ENCODE assay signal across 11 cellular contexts in genomic region chr6:3753228-3753795, GRCh38. TPM values are rescaled to one million over a fixed set of nuclear protein-coding genes. Genes with fewer than 3 reads are reported as not detected.
DNase-seq lines count a peak whose midpoint lies in the region; ATAC-seq and TF ChIP-seq lines count a peak whose summit lies in the region.
"Had no signal": no experiment of that assay in that cellular context is flagged by ENCODE, and none has a peak within 500 bp of the region (broad histone marks: within the 10 kb centered on the region; RNA-seq: fewer than 3 reads in every experiment).

No MANE protein-coding gene starts in this region.

- no peak for TF ChIP-seq POLR2A in HCT116 (IDR thresholded peaks at IDR 0.05; ENCODE audit: borderline replicate concordance, extremely low read depth, insufficient read depth, insufficient read length)
- no peak for TF ChIP-seq POLR2A in gastrocnemius medialis (IDR thresholded peaks at IDR 0.05)

- H3K9me3 ChIP-seq in HCT116 (ENCODE audit: control insufficient read depth in 1 of 2, insufficient read depth in 1 of 2, low read depth in 1 of 2, low read length in 2 of 2) (no peaks in the 10 kb centered on the region), gastrocnemius medialis (no peaks in the 10 kb centered on the region)

- H3K27ac ChIP-seq in HCT116 (ENCODE audit: low read depth, low read length) (no peak overlapping the region), gastrocnemius medialis (peak overlapping the region; percentile 89 to 96 (median 90))

- intact Hi-C loops in HCT116 (cut with micrococcal nuclease), result no loop called here
- intact Hi-C loops in gastrocnemius medialis (cut with DNase I; ENCODE audit: low total_unique reads), result loop anchor here (5.0 kb wide), 1 partner anchor 49 kb away; no protein-coding TSS in a partner anchor

- no peaks in the 10 kb centered on the region for H3K9me2 ChIP-seq in HCT116 (ENCODE audit: insufficient read depth)

- H2AFZ ChIP-seq in HCT116 (ENCODE audit: low read depth, low read length, poor library complexity, severe bottlenecking), result no peak overlapping the region

- H3K36me3 Mint-ChIP-seq in T-cell (no peaks in the 10 kb centered on the region), glutamatergic neuron (ENCODE audit: unreplicated experiment) (no peaks in the 10 kb centered on the region)

- H3K36me3 ChIP-seq in HCT116 (ENCODE audit: control insufficient read depth in 1 of 2, insufficient read depth in 2 of 2, low read length in 2 of 2) (no peaks in the 10 kb centered on the region), gastrocnemius medialis (no peaks in the 10 kb centered on the region)

- no peaks in the 10 kb centered on the region for H4K20me1 ChIP-seq in HCT116 (ENCODE audit: insufficient read depth)

- DNase-seq in HCT116 (ENCODE audit: low read depth, low spot score), result no peak
- DNase-seq in T-cell, result no peak
- DNase-seq in glutamatergic neuron, result no peak
- no peak for DNase-seq in gastrocnemius medialis
- DNase-seq in NCI-H2196 treated with DMSO at 0.1 percent for 48 hours (lab: John Stamatoyannopoulos, UW; ENCODE audit: unreplicated experiment), result no peak
- DNase-seq: amygdala, DND-41, left cardiac atrium had no signal

- RAD21 ChIA-PET in HCT116 (lab: Charles Lee; ENCODE audit: low non-redundant PET in 1 of 2, low total read pairs in 2 of 2, uncharacterized antibody in 2 of 2, unreplicated experiment in 2 of 2), result no interaction called here

- H3K4me3 Mint-ChIP-seq in T-cell (peak overlapping the region; percentile 60 to 72 (median 67)), glutamatergic neuron (ENCODE audit: unreplicated experiment) (peak overlapping the region; percentile 78)

- CTCF ChIA-PET in HCT116 (lab: Charles Lee) (no interaction called here), T-cell (lab: Charles Lee) (interaction anchor here in 1 of 2 donors (0.5 kb wide), 1 partner anchor 489 kb away, joined by 4 read pairs; no protein-coding TSS in a partner anchor)

- ATAC-seq in HCT116 (no peak), T-cell (replicated peaks in 1 of 4) (no peak), gastrocnemius medialis (no peak), GM21723 (IDR thresholded peaks at IDR 0.05; ENCODE audit: unreplicated experiment) (no peak), HG03175 (IDR thresholded peaks at IDR 0.05; ENCODE audit: unreplicated experiment) (no peak)
- ATAC-seq: activated CD4-positive, CD25-positive, alpha-beta regulatory T cell treated with anti-CD3 and anti-CD28 coated beads, Interleukin-2, amount 50 U/mL, for 24 hours; left cardiac atrium had no signal

- TF ChIP-seq CTCF in HCT116 (IDR thresholded peaks at IDR 0.05 in 2 of 3, conservative IDR thresholded peaks at IDR 0.05 in 1 of 3; ENCODE audit: borderline replicate concordance in 1 of 3, insufficient read depth in 1 of 3, low read depth in 2 of 3, low read length in 2 of 3) (no peak), glutamatergic neuron (IDR thresholded peaks at IDR 0.05; ENCODE audit: partially characterized antibody, unreplicated experiment) (no peak), gastrocnemius medialis (IDR thresholded peaks at IDR 0.05 in 4 of 5, conservative IDR thresholded peaks at IDR 0.05 in 1 of 5) (no peak)

- H3K4me3 ChIP-seq in HCT116 (replicated peaks in 1 of 2; ENCODE audit: low read depth in 1 of 2, low read length in 2 of 2) (no peak overlapping the region), gastrocnemius medialis (no peak overlapping the region)

- H3K27ac Mint-ChIP-seq in T-cell (no peak overlapping the region), glutamatergic neuron (ENCODE audit: unreplicated experiment) (peak overlapping the region; percentile 28)

- TF ChIP-seq RAD21 in HCT116 (IDR thresholded peaks at IDR 0.05; ENCODE audit: low read depth), result no peak

- H3K9me3 Mint-ChIP-seq in T-cell, result no peaks in the 10 kb centered on the region
- H3K9me3 Mint-ChIP-seq in glutamatergic neuron (ENCODE audit: unreplicated experiment), result peaks cover 4% of the 10 kb centered on the region

- POLR2A ChIA-PET in HCT116 (lab: Charles Lee), result no interaction called here
- POLR2A ChIA-PET in T-cell (lab: Charles Lee), result interaction anchor here in 1 of 2 donors (0.6 kb wide), 1 partner anchor 182 kb away, joined by 5 read pairs; no protein-coding TSS in a partner anchor

- H3K4me2 ChIP-seq in HCT116 (ENCODE audit: low read length), result no peak overlapping the region

- TSS peak; percentile 52 for BruUV-seq in HCT116 (replicated peaks; lab: Mats Ljungman, UMichigan)

- no peak overlapping the region for H3K9ac ChIP-seq in HCT116 (ENCODE audit: low read length)

- H3K4me1 ChIP-seq in HCT116 (ENCODE audit: control insufficient read depth in 1 of 2, insufficient read depth in 2 of 2, low read length in 2 of 2) (peaks cover 12 to 43% of the 10 kb centered on the region in 2 experiments; a peak in 3 of 4 replicates), gastrocnemius medialis (peaks cover 8 to 17% of the 10 kb centered on the region in 2 donors)

- H3K27me3 Mint-ChIP-seq in T-cell, result peaks cover 29 to 44% of the 10 kb centered on the region in 2 donors
- H3K27me3 Mint-ChIP-seq in glutamatergic neuron (ENCODE audit: unreplicated experiment), result peaks cover 10% of the 10 kb centered on the region

- H3K27me3 ChIP-seq in HCT116 (ENCODE audit: insufficient read depth, low read length) (no peaks in the 10 kb centered on the region), gastrocnemius medialis (no peaks in the 10 kb centered on the region)

- H3K4me1 Mint-ChIP-seq in T-cell (peaks cover 3 to 12% (median 7%) of the 10 kb centered on the region in 3 donors), glutamatergic neuron (ENCODE audit: low read depth, unreplicated experiment) (peaks cover 29% of the 10 kb centered on the region)

- peaks cover 4% of the 10 kb centered on the region; the same call in 1 of the 2 replicates for H3K79me2 ChIP-seq in HCT116 (ENCODE audit: insufficient read depth, low read length)

- in situ Hi-C loops in gastrocnemius medialis (cut with MboI; ENCODE audit: low sequenced_read_pairs in 4 of 4), result no loop called here

TF ChIP-seq in HCT116, 20 proteins besides CTCF, POLR2A, EP300 and RAD21:
- TF ChIP-seq TCF7L2 (IDR thresholded peaks at IDR 0.05; ENCODE audit: borderline replicate concordance, extremely low read depth, insufficient read depth, insufficient read length), result no peak
- TF ChIP-seq EZH2phosphoT487 (IDR thresholded peaks at IDR 0.05; ENCODE audit: borderline replicate concordance), result no peak
- TF ChIP-seq CEBPB (IDR thresholded peaks at IDR 0.05; ENCODE audit: low read depth), result no peak
- no peak for TF ChIP-seq REST (IDR thresholded peaks at IDR 0.05; ENCODE audit: low read depth)

RNA-seq across cellular contexts. Expression of gene PXDC1, which starts 1.8 kb away (rescaled TPM):
- 6.3 TPM for total RNA-seq in HCT116 (2021; ENCODE audit: unreplicated experiment)
- polyA plus RNA-seq in HCT116 (2012), result 7.5 and 8.1 TPM in 2 replicates
- 1 to 10 TPM in 1 of 5 donors, under 1 TPM in 4; 0.30 to 1.2 (median 0.41) TPM for total RNA-seq in T-cell
- 7.5 TPM for total RNA-seq in glutamatergic neuron (ENCODE audit: unreplicated experiment)
- total RNA-seq in gastrocnemius medialis, result 10 to 100 TPM in 3 of 4 donors, 1 to 10 TPM in 1; 8.8 to 47.1 (median 19.6) TPM
